20 cellular contexts compared by ENCODE assay signal in genomic region chr11:48075637-48076036, GRCh38.
DNase-seq lines count a peak whose midpoint lies in the region; ATAC-seq and TF ChIP-seq lines count a peak whose summit lies in the region.
"Had no signal": no experiment of that assay in that cellular context is flagged by ENCODE, and none has a peak within 500 bp of the region (broad histone marks: within the 10 kb centered on the region; RNA-seq: fewer than 3 reads in every experiment).

No MANE protein-coding gene starts in this region.

- peak overlapping the region in 1 of 4 donors; percentile 50 for H3K4me3 Mint-ChIP-seq in CD4-positive, CD25-positive, alpha-beta regulatory T cell
- H3K4me3 Mint-ChIP-seq in central memory CD8-positive, alpha-beta T cell = no peak overlapping the region
- no peak overlapping the region for H3K4me3 Mint-ChIP-seq in neural crest cell
- H3K4me3 Mint-ChIP-seq in T-cell = no peak overlapping the region
- H3K4me3 Mint-ChIP-seq: CD4-positive, alpha-beta memory T cell had no signal

- BruUV-seq in OCI-LY7 (replicated peaks; lab: Mats Ljungman, UMichigan) = no TSS peak

- H3K4me2 ChIP-seq in OCI-LY7 (ENCODE audit: low read length) = no peak overlapping the region

- peak overlapping the region in 2 of 3 donors; percentile 13 to 84 for H3K27ac Mint-ChIP-seq in CD4-positive, CD25-positive, alpha-beta regulatory T cell
- H3K27ac Mint-ChIP-seq in central memory CD8-positive, alpha-beta T cell (ENCODE audit: low read depth) = peak overlapping the region; percentile 63
- H3K27ac Mint-ChIP-seq in neural crest cell (ENCODE audit: unreplicated experiment) = peak overlapping the region; percentile 10
- H3K27ac Mint-ChIP-seq in T-cell = no peak overlapping the region

- ATAC-seq in CD4-positive, CD25-positive, alpha-beta regulatory T cell (ENCODE audit: low read depth in 2 of 2) = no peak
- ATAC-seq in central memory CD8-positive, alpha-beta T cell (replicated peaks; ENCODE audit: extremely low read depth, poor library complexity, severe bottlenecking) = no peak
- ATAC-seq in T-cell (replicated peaks in 1 of 4) = no peak
- ATAC-seq: PC-3 had no signal

- peaks cover 5% of the 10 kb centered on the region for H3K36me3 ChIP-seq in CD4-positive, CD25-positive, alpha-beta regulatory T cell (ENCODE audit: control insufficient read depth, insufficient read depth, low read length)
- no peaks in the 10 kb centered on the region for H3K36me3 ChIP-seq in HEK293 (ENCODE audit: control insufficient read depth in 2 of 2, insufficient read depth in 1 of 2, low read length in 2 of 2)
- no peaks in the 10 kb centered on the region for H3K36me3 ChIP-seq in OCI-LY7 (ENCODE audit: insufficient read depth, low read length)
- H3K36me3 ChIP-seq: HAP-1 had no signal

- TF ChIP-seq CTCF in HEK293 (tag by site-specific recombination; IDR thresholded peaks at IDR 0.05) = no peak
- no peak for TF ChIP-seq CTCF in neural crest cell (conservative IDR thresholded peaks at IDR 0.05)
- TF ChIP-seq CTCF in OCI-LY7 (conservative IDR thresholded peaks at IDR 0.05; ENCODE audit: low read length) = no peak

- no peak overlapping the region for H3K4me3 ChIP-seq in CD4-positive, CD25-positive, alpha-beta regulatory T cell (ENCODE audit: low read depth, low read length)
- H3K4me3 ChIP-seq in HEK293 (ENCODE audit: low read depth, low read length) (no peak overlapping the region), OCI-LY7 (ENCODE audit: low read depth, low read length, poor library complexity, severe bottlenecking) (no peak overlapping the region)
- H3K4me3 ChIP-seq: HAP-1 had no signal

- peaks cover 9% of the 10 kb centered on the region for H3K4me1 ChIP-seq in CD4-positive, CD25-positive, alpha-beta regulatory T cell (ENCODE audit: control insufficient read depth, insufficient read depth, low read length, poor library complexity, severe bottlenecking)
- H3K4me1 ChIP-seq in HEK293 (ENCODE audit: control insufficient read depth, insufficient read depth, low read length) (no peaks in the 10 kb centered on the region), OCI-LY7 (ENCODE audit: insufficient read depth, low read length, poor library complexity, severe bottlenecking) (peaks cover 53% of the 10 kb centered on the region)
- H3K4me1 ChIP-seq: Caco-2, HAP-1 had no signal

- H3K9me2 ChIP-seq in OCI-LY7 (ENCODE audit: insufficient read depth, low read length) = no peaks in the 10 kb centered on the region

- POLR2A ChIA-PET in HEK293 (lab: Yijun Ruan, JAX) = no interaction called here
- POLR2A ChIA-PET in T-cell (lab: Charles Lee) = no interaction called here
- POLR2A ChIA-PET in OCI-LY7 (lab: Charles Lee) = interaction anchor here (0.6 to 1.3 kb wide), 8 partner anchors 13 to 204 kb away, joined by 3 to 5 read pairs (median 3); no protein-coding TSS in a partner anchor

- H3K4me1 Mint-ChIP-seq in CD4-positive, CD25-positive, alpha-beta regulatory T cell = peaks cover 22 to 67% (median 56%) of the 10 kb centered on the region in 4 donors
- peaks cover 52% of the 10 kb centered on the region for H3K4me1 Mint-ChIP-seq in central memory CD8-positive, alpha-beta T cell
- H3K4me1 Mint-ChIP-seq in neural crest cell (peaks cover 43% of the 10 kb centered on the region), T-cell (peaks cover 41 to 58% (median 45%) of the 10 kb centered on the region in 3 donors)

- no peaks in the 10 kb centered on the region for H3K27me3 Mint-ChIP-seq in CD4-positive, CD25-positive, alpha-beta regulatory T cell
- H3K27me3 Mint-ChIP-seq in central memory CD8-positive, alpha-beta T cell = no peaks in the 10 kb centered on the region
- no peaks in the 10 kb centered on the region for H3K27me3 Mint-ChIP-seq in neural crest cell (ENCODE audit: low read depth)
- no peaks in the 10 kb centered on the region for H3K27me3 Mint-ChIP-seq in T-cell
- H3K27me3 Mint-ChIP-seq: CD4-positive, alpha-beta memory T cell had no signal

- CTCF ChIA-PET in HEK293 (lab: Yijun Ruan, JAX) (interaction anchor here (0.6 kb wide), 1 partner anchor 12 kb away, joined by 5 read pairs; no protein-coding TSS in a partner anchor), T-cell (lab: Charles Lee) (no interaction called here), OCI-LY7 (lab: Charles Lee; ENCODE audit: unreplicated experiment) (interaction anchor here (0.6 kb wide), 1 partner anchor 20 kb away, joined by 3 read pairs; no protein-coding TSS in a partner anchor)

- no peaks in the 10 kb centered on the region for H3K79me2 ChIP-seq in OCI-LY7 (ENCODE audit: insufficient read depth, low read depth, low read length)

- no peaks in the 10 kb centered on the region for H3K9me3 ChIP-seq in CD4-positive, CD25-positive, alpha-beta regulatory T cell (ENCODE audit: control insufficient read depth in 2 of 2, low read length in 2 of 2)
- H3K9me3 ChIP-seq in HEK293 (ENCODE audit: control insufficient read depth, insufficient read depth, low read depth, low read length) = no peaks in the 10 kb centered on the region
- no peaks in the 10 kb centered on the region for H3K9me3 ChIP-seq in OCI-LY7 (ENCODE audit: low read length)
- H3K9me3 ChIP-seq: Caco-2, HAP-1 had no signal

- H3K9me3 Mint-ChIP-seq in CD4-positive, CD25-positive, alpha-beta regulatory T cell = no peaks in the 10 kb centered on the region
- H3K9me3 Mint-ChIP-seq in central memory CD8-positive, alpha-beta T cell = no peaks in the 10 kb centered on the region
- H3K9me3 Mint-ChIP-seq in neural crest cell = no peaks in the 10 kb centered on the region
- H3K9me3 Mint-ChIP-seq in T-cell = no peaks in the 10 kb centered on the region
- H3K9me3 Mint-ChIP-seq: CD4-positive, alpha-beta memory T cell had no signal

- no peak overlapping the region for H2AFZ ChIP-seq in OCI-LY7 (ENCODE audit: low read length)

- intact Hi-C loops in OCI-LY7 (cut with micrococcal nuclease; ENCODE audit: unreplicated experiment) = no loop called here

- no peak for DNase-seq in CD4-positive, CD25-positive, alpha-beta regulatory T cell
- no peak for DNase-seq in central memory CD8-positive, alpha-beta T cell (ENCODE audit: low spot score in 2 of 2)
- no peak for DNase-seq in neural crest cell (ENCODE audit: low read depth, low spot score)
- DNase-seq in NCI-H146 (lab: John Stamatoyannopoulos, UW) = no peak
- no peak for DNase-seq in T-cell
- DNase-seq in OCI-LY7 (ENCODE audit: low spot score) = no peak
- DNase-seq: Caco-2; CD4-positive, alpha-beta memory T cell; DMS 273 treated with DMSO at 0.1 percent for 48 hours; DMS79 treated with DMSO at 0.1 percent for 48 hours; KG1; NCI-H1105 treated with DMSO at 0.1 percent for 48 hours; NCI-H1694; NCI-H2081; NCI-H2171; NCI-H524 treated with DMSO at 0.1 percent for 48 hours; PC-3; SHP77 had no signal

- no peak overlapping the region for H3K27ac ChIP-seq in CD4-positive, CD25-positive, alpha-beta regulatory T cell (ENCODE audit: insufficient read depth, low read length, poor library complexity, severe bottlenecking)
- H3K27ac ChIP-seq in HEK293 (ENCODE audit: extremely low read depth, low read depth, low read length) (no peak overlapping the region), OCI-LY7 (ENCODE audit: low read depth, low read length, poor library complexity, severe bottlenecking) (no peak overlapping the region)

- no peaks in the 10 kb centered on the region for H4K20me1 ChIP-seq in OCI-LY7 (ENCODE audit: insufficient read depth, low read length)

- peaks cover 33% of the 10 kb centered on the region for H3K36me3 Mint-ChIP-seq in CD4-positive, CD25-positive, alpha-beta regulatory T cell
- peaks cover 15% of the 10 kb centered on the region for H3K36me3 Mint-ChIP-seq in central memory CD8-positive, alpha-beta T cell (ENCODE audit: insufficient read depth)
- H3K36me3 Mint-ChIP-seq in neural crest cell (ENCODE audit: low read depth) (peaks cover 2% of the 10 kb centered on the region), T-cell (peaks cover 37% of the 10 kb centered on the region)

- H3K27me3 ChIP-seq in CD4-positive, CD25-positive, alpha-beta regulatory T cell (ENCODE audit: control insufficient read depth, insufficient read depth, low read length) = no peaks in the 10 kb centered on the region

TF ChIP-seq in HEK293, 187 proteins besides CTCF, POLR2A, EP300 and RAD21:
- TF ChIP-seq KLF7 (tag by site-specific recombination; IDR thresholded peaks at IDR 0.05; ENCODE audit: borderline replicate concordance) = no peak
- peak; percentile 52; the same call in 1 of the 2 replicates for TF ChIP-seq ZNF600 (tag by site-specific recombination; IDR thresholded peaks at IDR 0.05)
- TF ChIP-seq BCL6B (tag by site-specific recombination; IDR thresholded peaks at IDR 0.05) = no peak

Comparison
In these comparisons a context has a peak if more than half of its experiments do, and no peak if none do; other contexts are left out.
1. H3K27ac Mint-ChIP-seq: peak in CD4-positive, CD25-positive, alpha-beta regulatory T cell (2 of 3), central memory CD8-positive, alpha-beta T cell (single experiment) and neural crest cell (single experiment); none in T-cell (0 of 2).
2. CTCF ChIA-PET loops: an anchor here in HEK293 (0.6 kb wide) and OCI-LY7 (0.6 kb wide); none called in T-cell.